8 cellular contexts compared by ENCODE assay signal in genomic region chr16:2682209-2683021, GRCh38. TPM values are rescaled to one million over a fixed set of nuclear protein-coding genes. Genes with fewer than 3 reads are reported as not detected.
A peak's percentile ranks its signal among the peaks of the same experiment; 100 is the strongest.
DNase-seq lines count a peak whose midpoint lies in the region; ATAC-seq, FAIRE-seq and TF ChIP-seq lines count a peak whose summit lies in the region.

Gene KCTD5 (plus strand): TSS chr16:2682523. CDS start chr16:2682549, 26 bp downstream.

- H3K4me1 ChIP-seq in esophagus muscularis mucosa, result peaks cover 13 to 35% (median 30%) of the 10 kb centered on the region in 4 donors
- peaks cover 0 to 22% of the 10 kb centered on the region in 2 donors for H3K4me1 ChIP-seq in muscle layer of duodenum (ENCODE audit: control insufficient read depth in 1 of 2, insufficient read depth in 2 of 2, low read length in 2 of 2)

- peaks cover 4 to 7% of the 10 kb centered on the region in 2 donors for H3K36me3 Mint-ChIP-seq in activated T-cell treated with anti-CD3 and anti-CD28 coated beads, Interleukin-2, amount 50 U/mL, for 72 hours (ENCODE audit: insufficient read depth in 2 of 2)

- no peaks in the 10 kb centered on the region for H3K9me3 ChIP-seq in KOPT-K1 (ENCODE audit: insufficient read depth, low read length, poor library complexity, severe bottlenecking)
- no peaks in the 10 kb centered on the region for H3K9me3 ChIP-seq in esophagus muscularis mucosa
- H3K9me3 ChIP-seq in muscle layer of duodenum (ENCODE audit: control insufficient read depth in 1 of 2, low read length in 2 of 2), result no peaks in the 10 kb centered on the region

- no peak for TF ChIP-seq EP300 in esophagus muscularis mucosa (IDR thresholded peaks at IDR 0.05)

- H3K27ac ChIP-seq in KOPT-K1 (ENCODE audit: low read depth, low read length, poor library complexity, severe bottlenecking) (peak within 1 kb of the TSS; percentile 74), esophagus muscularis mucosa (replicated peaks in 1 of 4) (peak within 1 kb of the TSS; percentile 83 to 89 (median 86)), muscle layer of duodenum (ENCODE audit: low read length) (peak within 1 kb of the TSS; percentile 89)

- H3K27me3 ChIP-seq in esophagus muscularis mucosa (no peaks in the 10 kb centered on the region), muscle layer of duodenum (ENCODE audit: low read depth, low read length) (no peaks in the 10 kb centered on the region)

- peaks cover 32% of the 10 kb centered on the region for H3K4me1 Mint-ChIP-seq in activated T-cell treated with anti-CD3 and anti-CD28 coated beads, Interleukin-2, amount 50 U/mL, for 72 hours (ENCODE audit: low read depth)

- H3K4me3 ChIP-seq in esophagus muscularis mucosa (peak within 1 kb of the TSS; percentile 91 to 99 (median 96)), muscle layer of duodenum (ENCODE audit: low read depth in 1 of 2, low read length in 2 of 2) (peak within 1 kb of the TSS; percentile 84 to 97)

- peak within 1 kb of the TSS; percentile 94 for H3K27ac Mint-ChIP-seq in activated T-cell treated with anti-CD3 and anti-CD28 coated beads, Interleukin-2, amount 50 U/mL, for 72 hours

- H3K27me3 Mint-ChIP-seq in activated T-cell treated with anti-CD3 and anti-CD28 coated beads, Interleukin-2, amount 50 U/mL, for 72 hours (ENCODE audit: low read depth), result no peaks in the 10 kb centered on the region

- TF ChIP-seq POLR2A in esophagus muscularis mucosa (IDR thresholded peaks at IDR 0.05; ENCODE audit: low read depth), result peak; percentile 84

- peak within 1 kb of the TSS; percentile 99 for H3K4me3 Mint-ChIP-seq in activated T-cell treated with anti-CD3 and anti-CD28 coated beads, Interleukin-2, amount 50 U/mL, for 72 hours

- H3K36me3 ChIP-seq in KOPT-K1 (ENCODE audit: insufficient read depth, low read length) (no peaks in the 10 kb centered on the region), esophagus muscularis mucosa (no peaks in the 10 kb centered on the region), muscle layer of duodenum (ENCODE audit: control insufficient read depth in 1 of 2, insufficient read depth in 2 of 2, low read length in 2 of 2) (no peaks in the 10 kb centered on the region)

- no peaks in the 10 kb centered on the region for H3K9me3 Mint-ChIP-seq in activated T-cell treated with anti-CD3 and anti-CD28 coated beads, Interleukin-2, amount 50 U/mL, for 72 hours

- FAIRE-seq in RCC 7860 (lab: Jason Lieb, UNC), result no peak

- peak; percentile 58 for ATAC-seq in GM21723 (IDR thresholded peaks at IDR 0.05; ENCODE audit: unreplicated experiment)
- ATAC-seq in activated T-cell treated with anti-CD3 and anti-CD28 coated beads, Interleukin-2, amount 50 U/mL, for 72 hours (replicated peaks in 1 of 2), result peak; percentile 90 to 92

- intact Hi-C loops in esophagus muscularis mucosa (cut with DNase I), result no loop called here

- TF ChIP-seq CTCF in esophagus muscularis mucosa (IDR thresholded peaks at IDR 0.05), result peak in 2 of 3 experiments; percentile 17 to 34

- DNase-seq in DMS153 (lab: John Stamatoyannopoulos, UW) (peak; percentile 81), RCC 7860 (ENCODE audit: low spot score) (peak; percentile 87), esophagus muscularis mucosa (ENCODE audit: extremely low spot score) (peak; percentile 98)
- peak; percentile 98 for DNase-seq in activated T-cell treated with anti-CD3 and anti-CD28 coated beads, Interleukin-2, amount 50 U/mL, for 72 hours
- peak; percentile 94 for DNase-seq in stimulated activated CD8-positive, alpha-beta memory T cell treated with anti-CD3 and anti-CD28 coated beads, Interleukin-7, amount 100 ng/mL, for 24 hours (ENCODE audit: low read depth)

- 0% methylated on average over 1 of the region's 73 CpGs for WGBS in esophagus muscularis mucosa

RNA-seq across cellular contexts. Expression of gene KCTD5, which starts in this region (rescaled TPM):
- 10 to 100 TPM; 44.8 to 50.2 TPM for total RNA-seq in activated T-cell treated with anti-CD3 and anti-CD28 coated beads, Interleukin-2, amount 50 U/mL, for 72 hours
- 10 to 100 TPM in 3 of 4 donors, 1 to 10 TPM in 1; 9.1 to 22.1 (median 15.7) TPM for total RNA-seq in esophagus muscularis mucosa

Comparison
In these comparisons a context has a peak if more than half of its experiments do, and no peak if none do; other contexts are left out.
1. Peak in every context shown above with its lines: DNase-seq, ATAC-seq, H3K4me3 ChIP-seq and H3K27ac ChIP-seq.